Comparison of ENCODE assay signal across 33 cellular contexts in the genomic region with DNA sequence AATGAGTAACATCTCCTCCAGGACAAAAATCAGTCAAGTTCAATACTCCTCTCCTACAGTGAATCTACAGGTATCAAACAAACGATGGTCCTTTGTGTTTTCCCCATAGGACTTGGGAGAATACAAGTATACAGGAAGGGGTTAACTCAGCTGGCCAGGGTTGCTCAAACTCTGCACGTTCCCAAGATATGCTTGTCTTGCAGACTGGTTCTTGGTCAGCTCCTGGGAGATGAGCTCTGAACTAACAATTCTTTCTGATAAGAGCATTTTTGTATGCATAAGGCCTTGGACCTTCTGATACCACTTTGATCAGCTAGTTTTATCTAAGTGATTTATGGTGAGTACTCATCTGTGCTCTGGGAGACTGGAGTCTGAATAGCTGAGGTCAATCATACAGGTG. TPM values are rescaled to one million over a fixed set of nuclear protein-coding genes. Genes with fewer than 3 reads are reported as not detected.
"Had no signal": no experiment of that assay in that cellular context is flagged by ENCODE, and none has a peak within 500 bp of the region (broad histone marks: within the 10 kb centered on the region; RNA-seq: fewer than 3 reads in every experiment).

No MANE protein-coding gene starts in this region.

- H3K4me1 ChIP-seq: esophagus muscularis mucosa, gastroesophageal sphincter had no signal

- H3K4me3 ChIP-seq: esophagus muscularis mucosa, gastroesophageal sphincter had no signal

- H3K9me3 ChIP-seq: esophagus muscularis mucosa, gastroesophageal sphincter had no signal

- ATAC-seq: activated CD4-positive, alpha-beta T cell treated with anti-CD3 and anti-CD28 coated beads for 36 hours; activated CD4-positive, CD25-positive, alpha-beta regulatory T cell treated with anti-CD3 and anti-CD28 coated beads, Interleukin-2, amount 50 U/mL, for 24 hours; activated CD8-positive, alpha-beta memory T cell treated with anti-CD3 and anti-CD28 coated beads, Interleukin-2, amount 10 ng/mL, durations not matched to agents 7 days and 5 days; activated CD8-positive, alpha-beta T cell treated with anti-CD3 and anti-CD28 coated beads, Interleukin-2, amount 10 ng/mL, durations not matched to agents 7 days and 5 days; activated naive CD8-positive, alpha-beta T cell treated with anti-CD3 and anti-CD28 coated beads, Interleukin-2, amount 50 U/mL, for 24 hours; effector memory CD8-positive, alpha-beta T cell; gastroesophageal sphincter; T-helper 17 cell had no signal

- H3K27me3 ChIP-seq: brain microvascular endothelial cell, esophagus muscularis mucosa, gastroesophageal sphincter had no signal

- H3K36me3 ChIP-seq: brain microvascular endothelial cell, WERI-Rb-1 had no signal

- H3K27ac ChIP-seq: brain microvascular endothelial cell, esophagus muscularis mucosa, gastroesophageal sphincter, WERI-Rb-1 had no signal

- DNase-seq: activated B cell treated with CpG ODN at 0.5 μM for 24 hours; activated CD4-positive, alpha-beta memory T cell treated with anti-CD3 and anti-CD28 coated beads for 36 hours; activated CD4-positive, alpha-beta T cell treated with anti-CD3 and anti-CD28 coated beads for 36 hours; activated CD4-positive, alpha-beta T cell treated with anti-CD3 and anti-CD28 coated beads, Interleukin-2, amount 10 ng/mL, durations not matched to agents 24 days and 14 days; activated CD8-positive, alpha-beta memory T cell treated with anti-CD3 and anti-CD28 coated beads, Interleukin-2, amount 10 ng/mL, durations not matched to agents 7 days and 5 days; activated CD8-positive, alpha-beta memory T cell treated with anti-CD3 and anti-CD28 coated beads, Interleukin-2, amount 50 U/mL, for 4 hours; activated CD8-positive, alpha-beta T cell treated with anti-CD3 and anti-CD28 coated beads, Interleukin-2, amount 10 ng/mL, durations not matched to agents 7 days and 5 days; activated effector memory CD4-positive, alpha-beta T cell treated with anti-CD3 and anti-CD28 coated beads, Interleukin-2, amount 50 U/mL, for 16 hours; activated naive CD4-positive, alpha-beta T cell treated with anti-CD3 and anti-CD28 coated beads for 36 hours; activated naive CD8-positive, alpha-beta T cell treated with anti-CD3 and anti-CD28 coated beads for 36 hours; activated naive CD8-positive, alpha-beta T cell treated with anti-CD3 and anti-CD28 coated beads, Interleukin-2, amount 50 U/mL, for 24 hours; activated T-cell treated with anti-CD3 and anti-CD28 coated beads, Interleukin-2, amount 50 U/mL, for 1 hour; activated T-cell treated with anti-CD3 and anti-CD28 coated beads, Interleukin-2, amount 50 U/mL, for 48 hours; amniotic stem cell; anterior cingulate cortex; brain microvascular endothelial cell; caudate nucleus; cortex of kidney; dermis blood vessel endothelial cell; effector CD4-positive, alpha-beta T cell; effector memory CD8-positive, alpha-beta T cell; erythroblast; foreskin melanocyte; T-helper 1 cell; T-helper 17 cell; T1000; WERI-Rb-1 had no signal

RNA-seq across cellular contexts. Expression of gene LOX, which starts 42.1 kb away (rescaled TPM):
- total RNA-seq: activated B cell treated with CpG ODN at 0.5 μM for 24 hours; activated CD4-positive, alpha-beta memory T cell treated with anti-CD3 and anti-CD28 coated beads for 36 hours; activated CD8-positive, alpha-beta memory T cell treated with anti-CD3 and anti-CD28 coated beads for 36 hours; activated CD8-positive, alpha-beta memory T cell treated with anti-CD3 and anti-CD28 coated beads, Interleukin-2, amount 10 ng/mL, durations not matched to agents 7 days and 5 days; activated CD8-positive, alpha-beta T cell treated with anti-CD3 and anti-CD28 coated beads, Interleukin-2, amount 10 ng/mL, durations not matched to agents 7 days and 5 days; activated naive CD4-positive, alpha-beta T cell treated with anti-CD3 and anti-CD28 coated beads for 36 hours; activated naive CD8-positive, alpha-beta T cell treated with anti-CD3 and anti-CD28 coated beads for 36 hours; activated T-helper 1 cell treated with anti-CD3 and anti-CD28 coated beads, Interleukin-12 subunit alpha, Interleukin-12 subunit beta, Interleukin-2, Interleukin-4 antibody, amounts not matched to agents 30 ng/mL and 10 ng/mL and 1 ng/mL, durations not matched to agents 14 hours and 24 hours and 36 hours; activated T-helper 2 cell treated with anti-CD3 and anti-CD28 coated beads, Interferon-gamma antibody, Interleukin-2, Interleukin-4, amounts not matched to agents 10 μg/mL and 5 μg/mL and 100 μg/mL, durations not matched to agents 14 hours and 24 hours and 36 hours had no signal
